In the genomic region with DNA sequence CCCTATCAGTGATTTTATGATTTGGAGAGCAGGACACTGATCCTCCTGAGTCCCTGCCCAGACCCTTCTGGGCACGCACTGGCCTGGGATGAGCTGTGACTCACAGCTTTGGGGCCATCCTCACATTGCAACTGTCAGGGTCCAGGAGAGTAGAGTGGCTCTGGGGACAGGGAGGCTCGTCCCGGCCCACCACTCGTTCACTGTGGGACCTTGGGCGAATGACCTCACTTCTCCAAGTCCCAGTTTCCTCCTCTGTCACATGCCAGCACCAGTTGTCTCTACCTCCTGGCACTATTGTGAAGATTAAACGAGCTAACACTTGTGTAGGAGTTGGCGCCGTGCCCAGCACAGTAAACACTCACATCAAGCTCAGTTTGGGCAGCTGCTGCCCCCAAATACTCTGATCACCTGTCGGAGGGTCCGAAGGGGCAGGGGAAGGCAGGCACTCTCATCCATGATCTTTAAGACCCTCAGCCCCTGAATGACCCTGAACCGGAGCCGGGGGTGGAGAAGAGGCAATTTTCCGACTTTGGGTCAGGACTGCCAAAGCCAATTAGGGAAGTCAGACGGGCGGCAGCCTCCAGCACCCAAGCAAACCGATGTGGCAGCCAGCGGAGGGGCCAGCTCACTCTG, we compare ENCODE assay signal across 10 cellular contexts.
DNase-seq lines count a peak whose midpoint lies in the region; ATAC-seq and TF ChIP-seq lines count a peak whose summit lies in the region.
"Had no signal": no experiment of that assay in that cellular context is flagged by ENCODE, and none has a peak within 500 bp of the region (broad histone marks: within the 10 kb centered on the region; RNA-seq: fewer than 3 reads in every experiment).

No MANE protein-coding gene starts in this region.

- ATAC-seq in mucosa of descending colon: no peak
- ATAC-seq in HG03565 (IDR thresholded peaks at IDR 0.05; ENCODE audit: unreplicated experiment): no peak

- TF ChIP-seq RAD21 in SK-N-SH (IDR thresholded peaks at IDR 0.05; ENCODE audit: low read length): no peak

- H3F3A ChIP-seq in SK-N-SH (replicated peaks; ENCODE audit: insufficient read depth): peaks cover 29% of the 10 kb centered on the region

- no peaks in the 10 kb centered on the region for H3K9me2 ChIP-seq in SK-N-SH

- POLR2A ChIA-PET in SK-N-SH (lab: Yijun Ruan, JAX): no interaction called here

- H3K79me2 ChIP-seq in SK-N-SH (ENCODE audit: insufficient read depth): no peaks in the 10 kb centered on the region
- H3K79me2 ChIP-seq: parathyroid adenoma had no signal

- 0 out of 2 replicates have a peak overlapping the region, but pooled peaks have one; percentile 13 for H3K4me2 ChIP-seq in SK-N-SH

- H2AFZ ChIP-seq in SK-N-SH (ENCODE audit: low read depth): no peak overlapping the region
- H2AFZ ChIP-seq: parathyroid adenoma had no signal

- H3K27me3 ChIP-seq in SK-N-SH (ENCODE audit: insufficient read depth) (no peaks in the 10 kb centered on the region), prostate gland (replicated peaks; ENCODE audit: insufficient read depth) (no peaks in the 10 kb centered on the region)

- DNase-seq in DMS153 (lab: John Stamatoyannopoulos, UW): peak; percentile 92
- DNase-seq in NCI-H1694 (lab: John Stamatoyannopoulos, UW): peak; percentile 75
- no peak for DNase-seq in SK-N-SH
- DNase-seq in mucosa of descending colon: peak in 2 of 3 donors; percentile 31 to 40
- no peak for DNase-seq in iPS-NIHi11 (ENCODE audit: low spot score)
- DNase-seq in prostate gland (ENCODE audit: low spot score): no peak
- DNase-seq in KBM-7: no peak
- DNase-seq: T-helper 1 cell had no signal

- no peak for TF ChIP-seq POLR2A in prostate gland (IDR thresholded peaks at IDR 0.05)

- no peak overlapping the region for H3K4me3 ChIP-seq in SK-N-SH (ENCODE audit: low read depth in 2 of 2, low read length in 1 of 2)
- H3K4me3 ChIP-seq in mucosa of descending colon: no peak overlapping the region
- H3K4me3 ChIP-seq in prostate gland: no peak overlapping the region

- intact Hi-C loops in mucosa of descending colon (cut with DNase I, micrococcal nuclease): no loop called here
- intact Hi-C loops in prostate gland (cut with DNase I): no loop called here

- H4K20me1 ChIP-seq in SK-N-SH (ENCODE audit: insufficient read depth): peaks cover 6% of the 10 kb centered on the region; the same call in 1 of the 2 replicates

- no peak overlapping the region for H3K27ac ChIP-seq in SK-N-SH (ENCODE audit: low read depth in 2 of 2, low read length in 1 of 2)
- H3K27ac ChIP-seq in prostate gland: no peak overlapping the region
- H3K27ac ChIP-seq: parathyroid adenoma had no signal

- H3K9ac ChIP-seq in SK-N-SH: no peak overlapping the region
- H3K9ac ChIP-seq: parathyroid adenoma had no signal

- 63% methylated on average over 17 of the region's 17 CpGs for WGBS in SK-N-SH (ENCODE audit: low lambda C conversion rate)
- WGBS in prostate gland: 31% methylated on average over 17 of the region's 17 CpGs

- CTCF ChIA-PET in SK-N-SH (lab: Yijun Ruan, JAX): interaction anchor here (1.6 kb wide), 1 partner anchor 8 kb away, joined by 3 read pairs; no protein-coding TSS in a partner anchor

- TF ChIP-seq CTCF in SK-N-SH (IDR thresholded peaks at IDR 0.05): no peak
- no peak for TF ChIP-seq CTCF in mucosa of descending colon (IDR thresholded peaks at IDR 0.05)
- no peak for TF ChIP-seq CTCF in prostate gland (IDR thresholded peaks at IDR 0.05)

- no peaks in the 10 kb centered on the region for H3K36me3 ChIP-seq in SK-N-SH (replicated peaks in 1 of 2; ENCODE audit: control insufficient read depth in 1 of 2, insufficient read depth in 2 of 2, low read length in 1 of 2)
- no peaks in the 10 kb centered on the region for H3K36me3 ChIP-seq in mucosa of descending colon (ENCODE audit: low read depth)
- no peaks in the 10 kb centered on the region for H3K36me3 ChIP-seq in prostate gland

- no peaks in the 10 kb centered on the region for H3K9me3 ChIP-seq in SK-N-SH
- no peaks in the 10 kb centered on the region for H3K9me3 ChIP-seq in mucosa of descending colon
- no peaks in the 10 kb centered on the region for H3K9me3 ChIP-seq in prostate gland

- in situ Hi-C loops in KBM-7 (cut with MboI; ENCODE audit: low pct_unique_long_range_greater_than_20kb, low sequenced_read_pairs): no loop called here

- TF ChIP-seq EP300 in SK-N-SH (IDR thresholded peaks at IDR 0.05; ENCODE audit: borderline replicate concordance in 1 of 2, low read depth in 1 of 2, low read length in 1 of 2): no peak

- peaks cover 6 to 37% of the 10 kb centered on the region in 2 experiments; a peak in 3 of 4 replicates for H3K4me1 ChIP-seq in SK-N-SH (ENCODE audit: control insufficient read depth in 1 of 2, insufficient read depth in 2 of 2, low read depth in 1 of 2, low read length in 1 of 2)
- no peaks in the 10 kb centered on the region for H3K4me1 ChIP-seq in mucosa of descending colon (ENCODE audit: low read depth)
- H3K4me1 ChIP-seq in prostate gland (replicated peaks): no peaks in the 10 kb centered on the region
- H3K4me1 ChIP-seq: parathyroid adenoma had no signal

TF ChIP-seq in SK-N-SH, 30 proteins besides CTCF, POLR2A, EP300 and RAD21:
- TF ChIP-seq, protein P1, sequence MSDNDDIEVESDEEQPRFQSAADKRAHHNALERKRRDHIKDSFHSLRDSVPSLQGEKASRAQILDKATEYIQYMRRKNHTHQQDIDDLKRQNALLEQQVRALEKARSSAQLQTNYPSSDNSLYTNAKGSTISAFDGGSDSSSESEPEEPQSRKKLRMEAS (IDR thresholded peaks at IDR 0.05; ENCODE audit: low read depth): no peak
- TF ChIP-seq NFIC (IDR thresholded peaks at IDR 0.05; ENCODE audit: borderline replicate concordance): peak; percentile 52
TF ChIP-seq in SK-N-SH: peak in this region for 1.

Comparison
In these comparisons a context has a peak if more than half of its experiments do, and no peak if none do; other contexts are left out.
1. DNase-seq: peak in DMS153 (single experiment), NCI-H1694 (single experiment) and mucosa of descending colon (2 of 3); none in SK-N-SH (single experiment), iPS-NIHi11 (single experiment), prostate gland (single experiment) and KBM-7 (single experiment).